8 cellular contexts compared by ENCODE assay signal in genomic region chr2:233252227-233252626, GRCh38.
DNase-seq lines count a peak whose midpoint lies in the region; ATAC-seq and TF ChIP-seq lines count a peak whose summit lies in the region.

No MANE protein-coding gene starts in this region.

- H3K4me3 ChIP-seq in WERI-Rb-1 (ENCODE audit: low read depth, low read length) = peak overlapping the region; percentile 94
- peak overlapping the region; percentile 91; the same call in 1 of the 2 replicates for H3K4me3 ChIP-seq in iPS DF 6.9 (ENCODE audit: low read length)

- no CpG with 5 or more reads among the region's 18 CpGs for WGBS in iPS DF 6.9 (ENCODE audit: insufficient coverage, insufficient read length)

- H3K36me3 ChIP-seq in WERI-Rb-1 (peaks cover 27% of the 10 kb centered on the region), iPS DF 6.9 (ENCODE audit: control insufficient read depth, insufficient read depth, low read length) (no peaks in the 10 kb centered on the region; the same call in 1 of the 2 replicates)

- no peaks in the 10 kb centered on the region for H3K9me3 Mint-ChIP-seq in stimulated activated effector memory CD8-positive, alpha-beta T cell treated with anti-CD3 and anti-CD28 coated beads, Interleukin-12 subunit alpha, Interleukin-12 subunit beta, amount 100 ng/mL, for 72 hours

- ATAC-seq in stimulated activated effector memory CD8-positive, alpha-beta T cell treated with anti-CD3 and anti-CD28 coated beads, Interleukin-12 subunit alpha, Interleukin-12 subunit beta, amount 100 ng/mL, for 72 hours = no peak

- H3K4me1 ChIP-seq in iPS DF 6.9 (ENCODE audit: control insufficient read depth, insufficient read depth, low read length) = no peaks in the 10 kb centered on the region

- H3K27me3 ChIP-seq in WERI-Rb-1 (ENCODE audit: insufficient read depth, low read depth, severe bottlenecking) (no peaks in the 10 kb centered on the region), iPS DF 6.9 (ENCODE audit: control insufficient read depth, insufficient read depth, low read length) (no peaks in the 10 kb centered on the region)

- H3K9me3 ChIP-seq in WERI-Rb-1 (ENCODE audit: severe bottlenecking) = no peaks in the 10 kb centered on the region
- no peaks in the 10 kb centered on the region; the same call in 1 of the 2 replicates for H3K9me3 ChIP-seq in iPS DF 6.9 (ENCODE audit: control insufficient read depth, insufficient read depth, low read length)

- peak overlapping the region; percentile 84 for H3K4me3 Mint-ChIP-seq in stimulated activated effector memory CD8-positive, alpha-beta T cell treated with anti-CD3 and anti-CD28 coated beads, Interleukin-12 subunit alpha, Interleukin-12 subunit beta, amount 100 ng/mL, for 72 hours

- DNase-seq in DMS53 (lab: John Stamatoyannopoulos, UW) (peak; percentile 33), DMS53 treated with DMSO at 0.1 percent for 48 hours (lab: John Stamatoyannopoulos, UW; ENCODE audit: unreplicated experiment) (no peak), WERI-Rb-1 (peak; percentile 42), iPS DF 6.9 (ENCODE audit: low read depth, low spot score) (no peak), cortex of kidney (lab: John Stamatoyannopoulos, UW) (no peak)
- DNase-seq in stimulated activated effector memory CD8-positive, alpha-beta T cell treated with anti-CD3 and anti-CD28 coated beads, Interleukin-12 subunit alpha, Interleukin-12 subunit beta, amount 100 ng/mL, for 72 hours (ENCODE audit: low spot score in 2 of 2) = no peak
- no peak for DNase-seq in stimulated activated CD4-positive, alpha-beta T cell treated with anti-CD3 and anti-CD28 coated beads, Interleukin-4, amount 100 ng/mL, for 4 hours
- no peak for DNase-seq in activated effector memory CD4-positive, alpha-beta T cell treated with Interleukin-2 at 50 U/mL for 16 hours

- H3K27ac ChIP-seq in WERI-Rb-1 (peak overlapping the region; percentile 68; the same call in 1 of the 2 replicates), iPS DF 6.9 (ENCODE audit: low read length) (no peak overlapping the region)

- H3K36me3 Mint-ChIP-seq in stimulated activated effector memory CD8-positive, alpha-beta T cell treated with anti-CD3 and anti-CD28 coated beads, Interleukin-12 subunit alpha, Interleukin-12 subunit beta, amount 100 ng/mL, for 72 hours = peaks cover 31% of the 10 kb centered on the region

- TF ChIP-seq CTCF in WERI-Rb-1 (IDR thresholded peaks at IDR 0.05; ENCODE audit: low read depth, low read length) = no peak

- peak overlapping the region; percentile 92 for H3K27ac Mint-ChIP-seq in stimulated activated effector memory CD8-positive, alpha-beta T cell treated with anti-CD3 and anti-CD28 coated beads, Interleukin-12 subunit alpha, Interleukin-12 subunit beta, amount 100 ng/mL, for 72 hours

- peaks cover 45% of the 10 kb centered on the region for H3K4me1 Mint-ChIP-seq in stimulated activated effector memory CD8-positive, alpha-beta T cell treated with anti-CD3 and anti-CD28 coated beads, Interleukin-12 subunit alpha, Interleukin-12 subunit beta, amount 100 ng/mL, for 72 hours

Comparison
In these comparisons a context has a peak if more than half of its experiments do, and no peak if none do; other contexts are left out.
1. DNase-seq: peak in DMS53 (single experiment) and WERI-Rb-1 (single experiment); none in DMS53 treated with DMSO at 0.1 percent for 48 hours (single experiment), iPS DF 6.9 (single experiment), stimulated activated effector memory CD8-positive, alpha-beta T cell treated with anti-CD3 and anti-CD28 coated beads, Interleukin-12 subunit alpha, Interleukin-12 subunit beta, amount 100 ng/mL, for 72 hours (0 of 2), cortex of kidney (single experiment), stimulated activated CD4-positive, alpha-beta T cell treated with anti-CD3 and anti-CD28 coated beads, Interleukin-4, amount 100 ng/mL, for 4 hours (0 of 2) and activated effector memory CD4-positive, alpha-beta T cell treated with Interleukin-2 at 50 U/mL for 16 hours (single experiment).